27 cellular contexts compared by ENCODE assay signal in the genomic region with DNA sequence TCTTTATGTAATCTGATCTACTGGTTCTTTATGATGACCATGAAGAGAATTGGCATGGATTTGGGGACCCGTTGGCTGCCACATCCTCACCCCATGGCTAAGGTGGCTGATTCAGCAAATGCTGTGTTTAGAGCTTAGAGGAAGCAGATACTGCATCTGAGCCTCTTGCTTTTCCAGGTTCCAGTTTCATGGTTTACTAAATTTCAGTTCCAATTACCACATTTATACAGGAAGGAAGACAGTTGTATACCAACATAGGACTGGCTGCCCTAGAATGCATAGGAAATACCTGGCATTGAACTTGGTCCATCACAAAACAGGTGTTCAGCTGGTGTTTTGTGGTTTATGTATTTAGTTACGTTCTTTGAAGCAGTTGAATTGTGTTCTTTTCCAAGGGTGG.
"Had no signal": no experiment of that assay in that cellular context is flagged by ENCODE, and none has a peak within 500 bp of the region (broad histone marks: within the 10 kb centered on the region; RNA-seq: fewer than 3 reads in every experiment).

No MANE protein-coding gene starts in this region.

- H3K27me3 ChIP-seq: adrenal gland, ascending aorta, brain microvascular endothelial cell, hepatocyte, ovary, right lobe of liver, testis, vagina had no signal

- H3K4me3 ChIP-seq: adrenal gland, ascending aorta, hepatocyte, left ventricle myocardium inferior, ovary, right lobe of liver, skin epidermis, testis, vagina had no signal

- H3K9me3 ChIP-seq: adrenal gland, right lobe of liver, testis had no signal

- DNase-seq: activated CD4-positive, alpha-beta memory T cell treated with anti-CD3 and anti-CD28 coated beads, Interleukin-2, amount 10 ng/mL, durations not matched to agents 7 days and 5 days; activated CD4-positive, alpha-beta T cell treated with anti-CD3 and anti-CD28 coated beads, Interleukin-2, amount 10 ng/mL, durations not matched to agents 24 days and 14 days; activated gamma-delta T cell; activated T-cell treated with anti-CD3 and anti-CD28 coated beads for 4 hours; adrenal gland; brain microvascular endothelial cell; central memory CD4-positive, alpha-beta T cell; effector memory CD4-positive, alpha-beta T cell; foreskin melanocyte; immature natural killer cell; left ventricle myocardium inferior; midbrain; natural killer cell; ovary; right lobe of liver; stimulated activated CD4-positive, alpha-beta T cell treated with anti-CD3 and anti-CD28 coated beads, Interleukin-2, amount 100 ng/mL, for 24 hours; T-helper 2 cell; testis had no signal

- H3K4me2 ChIP-seq: hepatocyte had no signal

- H3K4me1 ChIP-seq: ascending aorta, left ventricle myocardium inferior, right lobe of liver, testis, vagina had no signal

- FAIRE-seq: endothelial cell of umbilical vein had no signal

- H3K79me2 ChIP-seq: hepatocyte had no signal

- H3K27ac ChIP-seq: adrenal gland, ascending aorta, brain microvascular endothelial cell, hepatocyte, left ventricle myocardium inferior, ovary, right lobe of liver, skin epidermis, testis, vagina, VCaP had no signal

- H3K36me3 ChIP-seq: adrenal gland, ovary had no signal

- H2AFZ ChIP-seq: hepatocyte had no signal

- ATAC-seq: activated CD4-positive, CD25-positive, alpha-beta regulatory T cell treated with anti-CD3 and anti-CD28 coated beads, Interleukin-2, amount 50 U/mL, for 24 hours; esophagus mucosa; natural killer cell; right lobe of liver; stimulated activated effector memory CD8-positive, alpha-beta T cell treated with anti-CD3 and anti-CD28 coated beads, Interleukin-12 subunit alpha, Interleukin-12 subunit beta, amount 100 ng/mL, for 72 hours had no signal
